ENCODE assay signal across 28 cellular contexts in genomic region chr5:133412661-133413060, GRCh38.
"Had no signal": no experiment of that assay in that cellular context is flagged by ENCODE, and none has a peak within 500 bp of the region (broad histone marks: within the 10 kb centered on the region; RNA-seq: fewer than 3 reads in every experiment).

No MANE protein-coding gene starts in this region.

- H3K9me3 ChIP-seq: esophagus squamous epithelium, gastrocnemius medialis, heart left ventricle had no signal

- ATAC-seq: activated T-cell treated with anti-CD3 and anti-CD28 coated beads, Interleukin-2, amount 50 U/mL, for 4 hours; activated T-helper 17 cell treated with anti-CD3 and anti-CD28 coated beads, Interleukin-2, amount 50 U/mL, for 72 hours; gastrocnemius medialis; heart left ventricle; WTC11 had no signal

- H3K27me3 ChIP-seq: brain microvascular endothelial cell, gastrocnemius medialis had no signal

- H3K4me1 ChIP-seq: esophagus squamous epithelium, gastrocnemius medialis, heart left ventricle had no signal

- H3K27ac ChIP-seq: brain microvascular endothelial cell, esophagus squamous epithelium, gastrocnemius medialis, heart left ventricle, VCaP had no signal

- H3K4me3 ChIP-seq: esophagus squamous epithelium, gastrocnemius medialis, heart left ventricle had no signal

- DNase-seq: activated CD4-positive, alpha-beta memory T cell treated with anti-CD3 and anti-CD28 coated beads, Interleukin-2, amount 10 ng/mL, durations not matched to agents 7 days and 5 days; activated CD4-positive, alpha-beta T cell treated with anti-CD3 and anti-CD28 coated beads for 1 hour; activated CD4-positive, alpha-beta T cell treated with anti-CD3 and anti-CD28 coated beads for 4 hours; activated CD4-positive, alpha-beta T cell treated with anti-CD3 and anti-CD28 coated beads, Interleukin-2, amount 10 ng/mL, durations not matched to agents 7 days and 5 days; activated CD4-positive, alpha-beta T cell treated with anti-CD3 and anti-CD28 coated beads, Interleukin-2, amount 50 U/mL, for 4 hours; activated effector memory CD4-positive, alpha-beta T cell treated with Interleukin-2 at 50 U/mL for 16 hours; activated gamma-delta T cell treated with Interleukin-2 at 50 U/mL for 16 hours; activated naive CD4-positive, alpha-beta T cell treated with anti-CD3 and anti-CD28 coated beads, Interleukin-2, amount 50 U/mL, for 16 hours; activated naive CD4-positive, alpha-beta T cell treated with Interleukin-2 at 50 U/mL for 16 hours; activated T-cell treated with anti-CD3 and anti-CD28 coated beads, Interleukin-2, amount 50 U/mL, for 4 hours; amniotic stem cell; anterior cingulate cortex; brain microvascular endothelial cell; caudate nucleus; cortex of kidney; dermis blood vessel endothelial cell; effector CD4-positive, alpha-beta T cell; erythroblast; esophagus squamous epithelium; foreskin fibroblast; gastrocnemius medialis; glutamatergic neuron; heart left ventricle; hypothalamus; T-helper 2 cell had no signal

- H3K36me3 ChIP-seq: brain microvascular endothelial cell, esophagus squamous epithelium, gastrocnemius medialis, heart left ventricle had no signal
